In genomic region chr15:40754883-40755815, GRCh38 we compare ENCODE assay signal across 8 cellular contexts. TPM values are rescaled to one million over a fixed set of nuclear protein-coding genes. Genes with fewer than 3 reads are reported as not detected.
DNase-seq lines count a peak whose midpoint lies in the region; TF ChIP-seq lines count a peak whose summit lies in the region.

Gene RMDN3 (minus strand): TSS chr15:40755254. CDS start chr15:40754783, 471 bp downstream.

- H3K4me1 ChIP-seq in Loucy (ENCODE audit: insufficient read depth, low read length, poor library complexity, severe bottlenecking): peaks cover 36% of the 10 kb centered on the region

- H3K4me2 ChIP-seq in Loucy (ENCODE audit: low read depth, low read length, poor library complexity, severe bottlenecking): peak within 1 kb of the TSS; percentile 92

- H3K79me2 ChIP-seq in Loucy (ENCODE audit: insufficient read depth, low read length): peaks cover 36% of the 10 kb centered on the region

- H3K4me3 ChIP-seq in Loucy (ENCODE audit: low read length, poor library complexity, severe bottlenecking): peak within 1 kb of the TSS; percentile 98

- H3K36me3 ChIP-seq in Loucy (ENCODE audit: insufficient read depth, low read length): peaks cover 5% of the 10 kb centered on the region; the same call in 1 of the 2 replicates

- H3K9ac ChIP-seq in Loucy (ENCODE audit: low read depth, low read length, poor library complexity, severe bottlenecking): peak within 1 kb of the TSS; percentile 96

- no peaks in the 10 kb centered on the region for H3K9me2 ChIP-seq in Loucy (replicated peaks; ENCODE audit: low read depth, low read length)

- peak within 1 kb of the TSS; percentile 96 to 97 (median 96) for H3K4me3 Mint-ChIP-seq in nephron
- peak within 1 kb of the TSS; percentile 89 for H3K4me3 Mint-ChIP-seq in stimulated activated naive CD8-positive, alpha-beta T cell treated with anti-CD3 and anti-CD28 coated beads, Interleukin-15, Interleukin-2, amounts not matched to agents 100 ng/mL and 50 ng/mL, for 24 hours

- peak within 1 kb of the TSS; percentile 91 for H2AFZ ChIP-seq in Loucy (ENCODE audit: low read length)

- peak within 1 kb of the TSS; percentile 100 for H3K27ac Mint-ChIP-seq in nephron
- H3K27ac Mint-ChIP-seq in stimulated activated naive CD8-positive, alpha-beta T cell treated with anti-CD3 and anti-CD28 coated beads, Interleukin-15, Interleukin-2, amounts not matched to agents 100 ng/mL and 50 ng/mL, for 24 hours: peak within 1 kb of the TSS; percentile 97

- peaks cover 15% of the 10 kb centered on the region for H3K36me3 Mint-ChIP-seq in nephron (ENCODE audit: low read depth)
- H3K36me3 Mint-ChIP-seq in stimulated activated naive CD8-positive, alpha-beta T cell treated with anti-CD3 and anti-CD28 coated beads, Interleukin-15, Interleukin-2, amounts not matched to agents 100 ng/mL and 50 ng/mL, for 24 hours (ENCODE audit: low read depth): peaks cover 23% of the 10 kb centered on the region

- no peaks in the 10 kb centered on the region for H3K9me3 Mint-ChIP-seq in nephron
- no peaks in the 10 kb centered on the region for H3K9me3 Mint-ChIP-seq in stimulated activated naive CD8-positive, alpha-beta T cell treated with anti-CD3 and anti-CD28 coated beads, Interleukin-15, Interleukin-2, amounts not matched to agents 100 ng/mL and 50 ng/mL, for 24 hours

- H3K27me3 ChIP-seq in Loucy (ENCODE audit: insufficient read depth, low read length, poor library complexity, severe bottlenecking): no peaks in the 10 kb centered on the region

- TF ChIP-seq CTCF in Loucy (conservative IDR thresholded peaks at IDR 0.05; ENCODE audit: low read length) (no peak), nephron (IDR thresholded peaks at IDR 0.05; ENCODE audit: unreplicated experiment in 3 of 3) (no peak)

- H3K4me1 Mint-ChIP-seq in nephron: peaks cover 29% of the 10 kb centered on the region
- H3K4me1 Mint-ChIP-seq in stimulated activated naive CD8-positive, alpha-beta T cell treated with anti-CD3 and anti-CD28 coated beads, Interleukin-15, Interleukin-2, amounts not matched to agents 100 ng/mL and 50 ng/mL, for 24 hours (ENCODE audit: low read depth): peaks cover 33% of the 10 kb centered on the region

- no peaks in the 10 kb centered on the region for H3K27me3 Mint-ChIP-seq in nephron (ENCODE audit: low read depth)
- no peaks in the 10 kb centered on the region for H3K27me3 Mint-ChIP-seq in stimulated activated naive CD8-positive, alpha-beta T cell treated with anti-CD3 and anti-CD28 coated beads, Interleukin-15, Interleukin-2, amounts not matched to agents 100 ng/mL and 50 ng/mL, for 24 hours

- peaks cover 3% of the 10 kb centered on the region; the same call in 1 of the 2 replicates for H3F3A ChIP-seq in Loucy (ENCODE audit: low read depth)

- peak; percentile 91 for DNase-seq in EH (ENCODE audit: low read depth)
- peak; percentile 85 for DNase-seq in H4 (ENCODE audit: low spot score)
- peak; percentile 87 to 89 for DNase-seq in SHP77 (lab: John Stamatoyannopoulos, UW)
- peak; percentile 88 for DNase-seq in activated T-helper 9 cell treated with anti-CD3 and anti-CD28 coated beads, Interleukin-2, amount 50 U/mL, for 16 hours (ENCODE audit: low read depth)
- DNase-seq in fibroblast of peridontal ligament (ENCODE audit: extremely low read depth): peak; percentile 86

- H3K9me3 ChIP-seq in Loucy (ENCODE audit: insufficient read depth, low read depth, low read length): no peaks in the 10 kb centered on the region

- peaks cover 3% of the 10 kb centered on the region for H4K20me1 ChIP-seq in Loucy (ENCODE audit: insufficient read depth, low read length, poor library complexity, severe bottlenecking)

RNA-seq across cellular contexts. Expression of gene RMDN3, which starts in this region (rescaled TPM):
- total RNA-seq in H4 (2014; rRNA removed; shearing (Covaris generic)): 10.1 and 10.4 TPM in 2 replicates

Comparison
In these comparisons a context has a peak if more than half of its experiments do, and no peak if none do; other contexts are left out.
1. Peak in every context shown above with its lines: DNase-seq and H3K4me3 ChIP-seq.